In the genomic region with DNA sequence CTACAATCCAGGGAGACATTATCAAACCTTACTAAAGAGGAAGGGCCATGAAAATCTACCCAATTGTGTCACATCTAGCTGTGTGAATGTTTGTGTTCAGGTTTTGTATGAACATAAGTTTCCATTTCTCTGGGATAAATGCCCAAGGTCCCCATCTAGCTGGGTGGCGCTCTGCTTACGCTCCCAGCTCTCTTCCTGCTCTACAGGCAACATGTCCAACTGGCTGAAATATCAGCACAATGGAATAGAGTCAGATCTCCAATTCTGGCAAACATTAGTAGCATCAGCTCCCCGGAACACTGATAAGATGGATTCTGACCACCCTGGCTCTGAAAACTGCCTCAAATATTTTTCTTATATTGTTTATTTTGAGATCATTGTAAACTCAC, we compare ENCODE assay signal across 16 cellular contexts.
A peak's percentile ranks its signal among the peaks of the same experiment; 100 is the strongest.
DNase-seq lines count a peak whose midpoint lies in the region; ATAC-seq and TF ChIP-seq lines count a peak whose summit lies in the region.
"Had no signal": no experiment of that assay in that cellular context is flagged by ENCODE, and none has a peak within 500 bp of the region (broad histone marks: within the 10 kb centered on the region; RNA-seq: fewer than 3 reads in every experiment).

No MANE protein-coding gene starts in this region.

- TF ChIP-seq CTCF in osteoblast (IDR thresholded peaks at IDR 0.05; ENCODE audit: extremely low read depth, low read depth, low read length) (no peak), brain microvascular endothelial cell (IDR thresholded peaks at IDR 0.05; ENCODE audit: low read depth, low read length, missing control alignments) (no peak)

- H2AFZ ChIP-seq in osteoblast (ENCODE audit: low read length), result no peak overlapping the region

- H3K9me3 Mint-ChIP-seq in stimulated activated naive CD8-positive, alpha-beta T cell treated with anti-CD3 and anti-CD28 coated beads, Interleukin-15, Interleukin-2, amounts not matched to agents 100 ng/mL and 50 ng/mL, for 24 hours, result no peaks in the 10 kb centered on the region
- no peaks in the 10 kb centered on the region for H3K9me3 Mint-ChIP-seq in stimulated activated naive CD8-positive, alpha-beta T cell treated with anti-CD3 and anti-CD28 coated beads, Interleukin-15, amount 100 ng/mL, for 72 hours
- no peaks in the 10 kb centered on the region for H3K9me3 Mint-ChIP-seq in dendritic cell treated with granulocyte-macrophage colony-stimulating factor and Interleukin-4, amounts not matched to agents 40 ng/mL and 50 ng/mL, for 4 days
- H3K9me3 Mint-ChIP-seq: CD8-positive, alpha-beta T cell; naive thymus-derived CD4-positive, alpha-beta T cell; stimulated activated effector memory CD8-positive, alpha-beta T cell treated with anti-CD3 and anti-CD28 coated beads, Interleukin-12 subunit alpha, Interleukin-12 subunit beta, amount 100 ng/mL, for 72 hours had no signal

- peaks cover 56% of the 10 kb centered on the region for H3K4me1 Mint-ChIP-seq in stimulated activated naive CD8-positive, alpha-beta T cell treated with anti-CD3 and anti-CD28 coated beads, Interleukin-15, Interleukin-2, amounts not matched to agents 100 ng/mL and 50 ng/mL, for 24 hours (ENCODE audit: low read depth)
- peaks cover 56% of the 10 kb centered on the region for H3K4me1 Mint-ChIP-seq in stimulated activated naive CD8-positive, alpha-beta T cell treated with anti-CD3 and anti-CD28 coated beads, Interleukin-15, amount 100 ng/mL, for 72 hours
- peaks cover 47% of the 10 kb centered on the region for H3K4me1 Mint-ChIP-seq in dendritic cell treated with granulocyte-macrophage colony-stimulating factor and Interleukin-4, amounts not matched to agents 40 ng/mL and 50 ng/mL, for 4 days (ENCODE audit: low read depth)

- H3K36me3 ChIP-seq in osteoblast (ENCODE audit: insufficient read depth, low read length), result peaks cover 4% of the 10 kb centered on the region
- peaks cover 6% of the 10 kb centered on the region for H3K36me3 ChIP-seq in brain microvascular endothelial cell (replicated peaks)

- no peak overlapping the region for H3K4me3 Mint-ChIP-seq in stimulated activated naive CD8-positive, alpha-beta T cell treated with anti-CD3 and anti-CD28 coated beads, Interleukin-15, Interleukin-2, amounts not matched to agents 100 ng/mL and 50 ng/mL, for 24 hours
- no peak overlapping the region for H3K4me3 Mint-ChIP-seq in stimulated activated naive CD8-positive, alpha-beta T cell treated with anti-CD3 and anti-CD28 coated beads, Interleukin-15, amount 100 ng/mL, for 72 hours
- H3K4me3 Mint-ChIP-seq in dendritic cell treated with granulocyte-macrophage colony-stimulating factor and Interleukin-4, amounts not matched to agents 40 ng/mL and 50 ng/mL, for 4 days, result no peak overlapping the region
- H3K4me3 Mint-ChIP-seq: CD8-positive, alpha-beta T cell; naive thymus-derived CD4-positive, alpha-beta T cell; stimulated activated effector memory CD8-positive, alpha-beta T cell treated with anti-CD3 and anti-CD28 coated beads, Interleukin-12 subunit alpha, Interleukin-12 subunit beta, amount 100 ng/mL, for 72 hours had no signal

- no peak overlapping the region for H3K4me2 ChIP-seq in osteoblast (ENCODE audit: insufficient read depth, low read length)

- DNase-seq in stimulated activated naive CD8-positive, alpha-beta T cell treated with anti-CD3 and anti-CD28 coated beads, Interleukin-15, amount 100 ng/mL, for 72 hours, result no peak
- DNase-seq in osteoblast (ENCODE audit: insufficient read length, low spot score, missing footprints) (no peak), posterior cingulate gyrus (no peak), SKM-1 treated with dmso at 0.1 percent for 144 hours (lab: John Stamatoyannopoulos, UW; ENCODE audit: unreplicated experiment) (no peak), SW480 (ENCODE audit: low spot score) (no peak), brain microvascular endothelial cell (no peak)
- DNase-seq: activated CD4-positive, alpha-beta T cell treated with anti-CD3 and anti-CD28 coated beads for 4 hours; CD8-positive, alpha-beta T cell; esophagus squamous epithelium; naive thymus-derived CD4-positive, alpha-beta T cell; NCI-H1436 treated with DMSO at 0.1 percent for 48 hours; NCI-H774; upper lobe of right lung had no signal

- H3K9me3 ChIP-seq in osteoblast (ENCODE audit: low read depth, low read length), result no peaks in the 10 kb centered on the region
- H3K9me3 ChIP-seq: esophagus squamous epithelium, upper lobe of right lung had no signal

- peaks cover 79% of the 10 kb centered on the region for H3K36me3 Mint-ChIP-seq in stimulated activated naive CD8-positive, alpha-beta T cell treated with anti-CD3 and anti-CD28 coated beads, Interleukin-15, Interleukin-2, amounts not matched to agents 100 ng/mL and 50 ng/mL, for 24 hours (ENCODE audit: low read depth)
- H3K36me3 Mint-ChIP-seq in dendritic cell treated with granulocyte-macrophage colony-stimulating factor and Interleukin-4, amounts not matched to agents 40 ng/mL and 50 ng/mL, for 4 days (ENCODE audit: low read depth), result peaks cover 98% of the 10 kb centered on the region

- ATAC-seq in stimulated activated naive CD8-positive, alpha-beta T cell treated with anti-CD3 and anti-CD28 coated beads, Interleukin-15, amount 100 ng/mL, for 72 hours, result no peak
- ATAC-seq: CD8-positive, alpha-beta T cell; naive thymus-derived CD4-positive, alpha-beta T cell; stimulated activated effector memory CD8-positive, alpha-beta T cell treated with anti-CD3 and anti-CD28 coated beads, Interleukin-12 subunit alpha, Interleukin-12 subunit beta, amount 100 ng/mL, for 72 hours; upper lobe of right lung had no signal

- no peaks in the 10 kb centered on the region for H3K27me3 Mint-ChIP-seq in stimulated activated naive CD8-positive, alpha-beta T cell treated with anti-CD3 and anti-CD28 coated beads, Interleukin-15, Interleukin-2, amounts not matched to agents 100 ng/mL and 50 ng/mL, for 24 hours
- no peaks in the 10 kb centered on the region for H3K27me3 Mint-ChIP-seq in stimulated activated naive CD8-positive, alpha-beta T cell treated with anti-CD3 and anti-CD28 coated beads, Interleukin-15, amount 100 ng/mL, for 72 hours
- H3K27me3 Mint-ChIP-seq in dendritic cell treated with granulocyte-macrophage colony-stimulating factor and Interleukin-4, amounts not matched to agents 40 ng/mL and 50 ng/mL, for 4 days, result no peaks in the 10 kb centered on the region
- H3K27me3 Mint-ChIP-seq: naive thymus-derived CD4-positive, alpha-beta T cell had no signal

- intact Hi-C loops in dendritic cell treated with granulocyte-macrophage colony-stimulating factor and Interleukin-4, amounts not matched to agents 40 ng/mL and 50 ng/mL, for 4 days (cut with micrococcal nuclease), result no loop called here
- intact Hi-C loops in posterior cingulate gyrus (cut with DNase I), result no loop called here

- peak overlapping the region; percentile 75 for H3K27ac ChIP-seq in osteoblast (ENCODE audit: low read depth, low read length)
- H3K27ac ChIP-seq in brain microvascular endothelial cell, result no peak overlapping the region
- H3K27ac ChIP-seq: upper lobe of right lung had no signal

- H3K4me3 ChIP-seq in osteoblast (ENCODE audit: insufficient read depth, low read length) (no peak overlapping the region), brain microvascular endothelial cell (ENCODE audit: low read depth, low read length) (no peak overlapping the region)
- H3K4me3 ChIP-seq: esophagus squamous epithelium, upper lobe of right lung had no signal

- H3K4me1 ChIP-seq in osteoblast (ENCODE audit: insufficient read depth, low read length), result peaks cover 46% of the 10 kb centered on the region

- H3K79me2 ChIP-seq in osteoblast (ENCODE audit: insufficient read depth, low read length), result no peaks in the 10 kb centered on the region

- H3K27me3 ChIP-seq in osteoblast (ENCODE audit: insufficient read depth, low read length) (no peaks in the 10 kb centered on the region), brain microvascular endothelial cell (replicated peaks) (no peaks in the 10 kb centered on the region)
- H3K27me3 ChIP-seq: esophagus squamous epithelium, upper lobe of right lung had no signal

- no peaks in the 10 kb centered on the region for H4K20me1 ChIP-seq in osteoblast (ENCODE audit: insufficient read depth, low read length)

- in situ Hi-C loops in brain microvascular endothelial cell (cut with HindIII; ENCODE audit: low pct_ligation_motif_present, low sequenced_read_pairs), result no loop called here

- H3K27ac Mint-ChIP-seq in stimulated activated naive CD8-positive, alpha-beta T cell treated with anti-CD3 and anti-CD28 coated beads, Interleukin-15, Interleukin-2, amounts not matched to agents 100 ng/mL and 50 ng/mL, for 24 hours, result peak overlapping the region; percentile 20
- no peak overlapping the region for H3K27ac Mint-ChIP-seq in stimulated activated naive CD8-positive, alpha-beta T cell treated with anti-CD3 and anti-CD28 coated beads, Interleukin-15, amount 100 ng/mL, for 72 hours
- H3K27ac Mint-ChIP-seq in dendritic cell treated with granulocyte-macrophage colony-stimulating factor and Interleukin-4, amounts not matched to agents 40 ng/mL and 50 ng/mL, for 4 days, result peak overlapping the region; percentile 35
- H3K27ac Mint-ChIP-seq: CD8-positive, alpha-beta T cell had no signal

Comparison
In these comparisons a context has a peak if more than half of its experiments do, and no peak if none do; other contexts are left out.
1. H3K27ac Mint-ChIP-seq: peak in stimulated activated naive CD8-positive, alpha-beta T cell treated with anti-CD3 and anti-CD28 coated beads, Interleukin-15, Interleukin-2, amounts not matched to agents 100 ng/mL and 50 ng/mL, for 24 hours (single experiment) and dendritic cell treated with granulocyte-macrophage colony-stimulating factor and Interleukin-4, amounts not matched to agents 40 ng/mL and 50 ng/mL, for 4 days (single experiment); none in stimulated activated naive CD8-positive, alpha-beta T cell treated with anti-CD3 and anti-CD28 coated beads, Interleukin-15, amount 100 ng/mL, for 72 hours (0 of 2).